In the genomic region with DNA sequence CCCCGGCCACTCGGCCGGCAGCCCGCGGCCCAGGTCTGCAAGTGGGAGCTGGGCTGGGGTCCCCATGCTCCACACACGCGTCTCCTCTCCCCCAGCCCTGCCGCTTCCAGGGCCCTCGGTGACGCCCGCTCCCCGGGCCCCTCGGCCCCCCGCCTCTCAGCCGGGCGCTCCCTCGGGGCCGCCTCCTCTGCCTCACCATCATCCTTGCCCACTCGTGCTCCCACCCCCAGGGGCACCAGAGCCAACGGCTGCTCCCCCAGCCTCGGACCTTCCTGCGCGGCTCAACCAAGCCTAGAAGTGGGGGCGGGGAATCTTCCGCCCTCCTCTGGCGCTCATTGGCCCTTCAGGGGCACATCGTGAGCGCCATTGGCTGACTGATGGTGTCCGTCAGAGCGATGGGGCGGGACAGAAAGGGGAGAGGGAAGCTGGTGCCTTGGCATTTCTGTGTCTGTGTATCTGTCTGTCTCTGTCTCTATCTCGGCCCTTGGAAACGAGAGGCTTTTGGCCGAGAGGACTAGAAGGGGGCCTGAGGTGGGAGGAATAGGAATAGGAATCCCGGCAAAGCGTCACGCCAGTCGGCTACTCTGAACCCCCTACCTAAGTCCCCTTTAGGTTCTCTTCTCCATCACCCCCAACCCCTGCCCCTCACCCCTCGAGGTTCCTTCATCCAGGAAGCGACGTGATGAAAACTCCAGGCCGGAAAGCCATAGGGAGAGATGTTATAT, we compare ENCODE assay signal across 8 cellular contexts.
DNase-seq lines count a peak whose midpoint lies in the region; ATAC-seq, FAIRE-seq and TF ChIP-seq lines count a peak whose summit lies in the region.

No MANE protein-coding gene starts in this region.

- DNase-seq in BE2C (peak; percentile 93), GM19239 (ENCODE audit: insufficient read length, low spot score) (peak; percentile 59), NCI-H510A treated with DMSO at 0.1 percent for 48 hours (lab: John Stamatoyannopoulos, UW) (peak; percentile 71)
- peak; percentile 95 for DNase-seq in activated CD4-positive, alpha-beta T cell treated with anti-CD3 and anti-CD28 coated beads for 36 hours
- DNase-seq in stimulated activated CD4-positive, alpha-beta T cell treated with anti-CD3 and anti-CD28 coated beads, Interleukin-1b, Interleukin-23, amount 100 ng/mL, for 24 hours (ENCODE audit: low read depth in 4 of 4, low spot score in 1 of 4) = peak; percentile 65 to 85 (median 82)

- ATAC-seq in HG03442 (IDR thresholded peaks at IDR 0.05; ENCODE audit: unreplicated experiment) = peak; percentile 95
- peak; percentile 100 for ATAC-seq in activated CD4-positive, alpha-beta T cell treated with anti-CD3 and anti-CD28 coated beads for 36 hours

- intact Hi-C loops in activated CD4-positive, alpha-beta T cell treated with anti-CD3 and anti-CD28 coated beads for 36 hours (cut with DNase I, micrococcal nuclease) = loop anchor here (1.0 to 5.0 kb wide), 4 partner anchors 33 to 797 kb away; partner anchors contain the start of genes EFCAB13 (in 1 of the 2) and SP2 (in 1 of the 2)

- H3K36me3 ChIP-seq in BE2C = no peaks in the 10 kb centered on the region

- H3K27ac ChIP-seq in cingulate gyrus (ENCODE audit: low read depth, low read length) = peak overlapping the region; percentile 54
- H3K27ac ChIP-seq in layer of hippocampus (ENCODE audit: low read depth, low read length) = peak overlapping the region; percentile 52

- H3K9me3 ChIP-seq in BE2C = no peaks in the 10 kb centered on the region

- peaks cover 11% of the 10 kb centered on the region for H3K36me3 Mint-ChIP-seq in activated CD4-positive, alpha-beta T cell treated with anti-CD3 and anti-CD28 coated beads for 36 hours (ENCODE audit: low read depth)

- H3K4me3 ChIP-seq in BE2C (ENCODE audit: low read depth, low read length) = peak overlapping the region; percentile 77

- TF ChIP-seq CTCF in BE2C (IDR thresholded peaks at IDR 0.05; ENCODE audit: low read depth, low read length) = no peak

- peak overlapping the region; percentile 87 for H3K4me3 Mint-ChIP-seq in activated CD4-positive, alpha-beta T cell treated with anti-CD3 and anti-CD28 coated beads for 36 hours

- CTCF ChIA-PET in activated CD4-positive, alpha-beta T cell treated with anti-CD3 and anti-CD28 coated beads for 36 hours (lab: Charles Lee) = interaction anchor here (0.7 kb wide), 1 partner anchor 47 kb away, joined by 3 read pairs; no protein-coding TSS in a partner anchor

- POLR2A ChIA-PET in activated CD4-positive, alpha-beta T cell treated with anti-CD3 and anti-CD28 coated beads for 36 hours (lab: Charles Lee) = no interaction called here

- H3K4me1 ChIP-seq in BE2C = no peaks in the 10 kb centered on the region

- FAIRE-seq in GM19239 (lab: Jason Lieb, UNC) = peak; percentile 93

- no peaks in the 10 kb centered on the region for H3K27me3 Mint-ChIP-seq in activated CD4-positive, alpha-beta T cell treated with anti-CD3 and anti-CD28 coated beads for 36 hours

- no peaks in the 10 kb centered on the region for H3K9me3 Mint-ChIP-seq in activated CD4-positive, alpha-beta T cell treated with anti-CD3 and anti-CD28 coated beads for 36 hours (ENCODE audit: low read depth)

- peak overlapping the region; percentile 97 for H3K27ac Mint-ChIP-seq in activated CD4-positive, alpha-beta T cell treated with anti-CD3 and anti-CD28 coated beads for 36 hours

- H3K27me3 ChIP-seq in BE2C (no peaks in the 10 kb centered on the region), layer of hippocampus (ENCODE audit: control insufficient read depth, insufficient read depth, low read length) (no peaks in the 10 kb centered on the region)

- peaks cover 19% of the 10 kb centered on the region for H3K4me1 Mint-ChIP-seq in activated CD4-positive, alpha-beta T cell treated with anti-CD3 and anti-CD28 coated beads for 36 hours

Comparison
In these comparisons a context has a peak if more than half of its experiments do, and no peak if none do; other contexts are left out.
1. Peak in every context shown above with its lines: DNase-seq, ATAC-seq, H3K4me3 ChIP-seq and H3K27ac ChIP-seq.